In the genomic region with DNA sequence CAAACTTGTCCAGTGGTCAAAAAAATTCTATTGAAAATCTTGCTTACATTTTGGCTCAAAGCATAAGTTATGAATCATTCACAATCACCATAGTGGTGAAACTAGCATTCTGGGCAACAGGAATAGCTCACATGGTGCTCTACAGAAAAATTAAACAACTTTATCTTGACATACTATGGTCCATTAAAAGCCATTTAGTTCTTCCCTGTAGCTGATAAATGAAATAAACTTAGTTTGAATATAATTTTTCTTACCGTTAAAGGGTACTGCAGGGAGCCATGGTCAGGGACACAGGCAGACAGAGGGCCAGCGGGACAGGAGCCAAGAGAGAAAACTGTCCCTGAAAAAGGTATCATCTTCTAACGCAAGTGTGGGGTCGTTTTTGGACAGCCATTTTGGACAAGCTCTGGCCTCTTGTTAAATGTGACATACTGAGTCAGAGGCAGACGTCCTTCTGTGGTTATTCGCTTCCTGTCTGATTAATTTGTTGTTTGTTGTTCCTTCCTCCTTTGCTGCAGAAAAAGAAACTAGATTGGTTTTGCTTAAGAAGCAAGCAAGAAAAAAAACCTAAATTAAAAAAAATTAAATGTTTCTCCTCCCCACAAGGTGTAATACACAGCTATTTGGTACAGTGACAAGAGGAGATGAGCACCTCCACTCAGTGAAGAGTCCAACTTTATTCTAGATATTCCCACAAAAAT, we compare ENCODE assay signal across 8 cellular contexts. TPM values are rescaled to one million over a fixed set of nuclear protein-coding genes. Genes with fewer than 3 reads are reported as not detected.
DNase-seq lines count a peak whose midpoint lies in the region; ATAC-seq lines count a peak whose summit lies in the region.

A gene with protein sequence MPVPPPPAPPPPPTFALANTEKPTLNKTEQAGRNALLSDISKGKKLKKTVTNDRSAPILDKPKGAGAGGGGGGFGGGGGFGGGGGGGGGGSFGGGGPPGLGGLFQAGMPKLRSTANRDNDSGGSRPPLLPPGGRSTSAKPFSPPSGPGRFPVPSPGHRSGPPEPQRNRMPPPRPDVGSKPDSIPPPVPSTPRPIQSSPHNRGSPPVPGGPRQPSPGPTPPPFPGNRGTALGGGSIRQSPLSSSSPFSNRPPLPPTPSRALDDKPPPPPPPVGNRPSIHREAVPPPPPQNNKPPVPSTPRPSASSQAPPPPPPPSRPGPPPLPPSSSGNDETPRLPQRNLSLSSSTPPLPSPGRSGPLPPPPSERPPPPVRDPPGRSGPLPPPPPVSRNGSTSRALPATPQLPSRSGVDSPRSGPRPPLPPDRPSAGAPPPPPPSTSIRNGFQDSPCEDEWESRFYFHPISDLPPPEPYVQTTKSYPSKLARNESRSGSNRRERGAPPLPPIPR (minus strand): TSS at position 458 of the 701 bp plus-strand sequence. CDS start 12,231 bp downstream, outside the sequence.

- peak within 1 kb of the TSS; percentile 92 for H3K27ac ChIP-seq in ACC112 (ENCODE audit: low read depth, low read length)

- H3K36me3 ChIP-seq in ACC112 (ENCODE audit: insufficient read depth, low read length), result no peaks in the 10 kb centered on the region

- peak within 1 kb of the TSS; percentile 57 for H2AFZ ChIP-seq in ACC112 (ENCODE audit: low read length, unreplicated experiment)

- H3K4me1 ChIP-seq in ACC112 (ENCODE audit: control insufficient read depth, insufficient read depth, low read length, unreplicated experiment), result peaks cover 49% of the 10 kb centered on the region

- H3K27me3 ChIP-seq in ACC112 (ENCODE audit: insufficient read depth, low read length), result no peaks in the 10 kb centered on the region

- DNase-seq in T-helper 2 cell (peak in 3 of 5 experiments; percentile 29 to 95 (median 82)), dedifferentiated amniotic fluid mesenchymal stem cell (ENCODE audit: extremely low spot score) (peak; percentile 29), myocyte (ENCODE audit: low read depth) (peak; percentile 59), COR-L47 (lab: John Stamatoyannopoulos, UW) (no peak), NCI-H345 (lab: John Stamatoyannopoulos, UW) (no peak)

- peaks cover 5% of the 10 kb centered on the region for H3K79me2 ChIP-seq in ACC112 (ENCODE audit: control insufficient read depth, insufficient read depth, low read length, unreplicated experiment)

- ATAC-seq in GM19023 (IDR thresholded peaks at IDR 0.05; ENCODE audit: unreplicated experiment) (peak; percentile 53), HG03159 (IDR thresholded peaks at IDR 0.05; ENCODE audit: unreplicated experiment) (peak; percentile 53)

- peak within 1 kb of the TSS; percentile 56 for H3K4me3 ChIP-seq in ACC112 (ENCODE audit: low read depth, low read length)

RNA-seq across cellular contexts. Expression of the gene that starts here (rescaled TPM):
- 14.2 and 16.2 TPM in 2 replicates for total RNA-seq in myocyte
- 27.5 TPM for polyA plus RNA-seq in myocyte (2012)

Comparison
In these comparisons a context has a peak if more than half of its experiments do, and no peak if none do; other contexts are left out.
1. DNase-seq: peak in T-helper 2 cell (3 of 5), dedifferentiated amniotic fluid mesenchymal stem cell (single experiment) and myocyte (single experiment); none in COR-L47 (single experiment) and NCI-H345 (single experiment).